Comparison of ENCODE assay signal across 35 cellular contexts in the genomic region with DNA sequence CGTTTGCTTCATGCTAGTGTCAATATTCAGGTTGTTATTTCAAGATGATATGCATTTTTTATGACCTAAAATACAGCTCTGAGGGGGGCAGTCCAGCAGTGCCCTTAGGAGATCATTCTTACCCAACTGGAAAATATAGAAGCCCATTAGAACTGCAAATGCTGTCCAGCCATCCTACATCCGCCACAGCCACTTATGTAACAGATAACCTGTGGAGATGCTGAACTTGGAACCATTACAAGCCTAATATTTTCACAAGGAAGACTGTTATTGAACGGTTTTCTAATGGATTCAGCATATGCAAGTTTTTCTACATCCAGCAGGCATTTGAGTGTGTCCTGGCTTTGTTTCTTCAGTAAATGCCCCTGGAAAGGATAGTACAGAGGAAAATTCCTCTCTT.
A peak's percentile ranks its signal among the peaks of the same experiment; 100 is the strongest.
DNase-seq lines count a peak whose midpoint lies in the region; ATAC-seq and TF ChIP-seq lines count a peak whose summit lies in the region.
"Had no signal": no experiment of that assay in that cellular context is flagged by ENCODE, and none has a peak within 500 bp of the region (broad histone marks: within the 10 kb centered on the region; RNA-seq: fewer than 3 reads in every experiment).

No MANE protein-coding gene starts in this region.

- no peak overlapping the region for H2AFZ ChIP-seq in hepatocyte

- DNase-seq in NCI-H146 (lab: John Stamatoyannopoulos, UW) = peak; percentile 56
- DNase-seq in hepatocyte (ENCODE audit: low spot score) = no peak
- no peak for DNase-seq in substantia nigra (lab: John Stamatoyannopoulos, UW)
- no peak for DNase-seq in progenitor cell of endocrine pancreas (ENCODE audit: low spot score, unreplicated experiment)
- DNase-seq in omental fat pad (ENCODE audit: low spot score) = no peak
- no peak for DNase-seq in central memory CD4-positive, alpha-beta T cell
- DNase-seq: ACHN; activated CD4-positive, alpha-beta T cell treated with anti-CD3 and anti-CD28 coated beads for 4 hours; activated naive CD4-positive, alpha-beta T cell treated with anti-CD3 and anti-CD28 coated beads, Interleukin-2, amount 50 U/mL, for 16 hours; amniotic stem cell; CD4-positive, alpha-beta memory T cell; DMS 273 treated with DMSO at 0.1 percent for 48 hours; EL; esophagus squamous epithelium; foreskin keratinocyte; head of caudate nucleus; islet precursor cell; left ventricle myocardium superior; MG63; RPMI8226; stimulated activated naive CD4-positive, alpha-beta T cell; T-helper 9 cell; uterus had no signal

- H3K27ac ChIP-seq in angular gyrus (ENCODE audit: low read depth, low read length) = peak overlapping the region; percentile 7
- H3K27ac ChIP-seq in hepatocyte = peak overlapping the region; percentile 13
- H3K27ac ChIP-seq in substantia nigra (ENCODE audit: low read depth, low read length, poor library complexity, severe bottlenecking) = peak overlapping the region; percentile 53
- H3K27ac ChIP-seq: cardiac muscle cell, esophagus squamous epithelium, foreskin keratinocyte, HL-60, KMS-11, SJSA1, skin epidermis, suprapubic skin, uterus had no signal

- no peak for ATAC-seq in omental fat pad (ENCODE audit: low FRiP score)
- ATAC-seq: foreskin keratinocyte, GM12878, left ventricle myocardium superior had no signal

- H3K4me1 Mint-ChIP-seq in progenitor cell of endocrine pancreas (ENCODE audit: low read depth) = peaks cover 3% of the 10 kb centered on the region
- H3K4me1 Mint-ChIP-seq: B cell; CD4-positive, alpha-beta memory T cell had no signal

- peaks cover under 1% of the 10 kb centered on the region for H3K9me3 Mint-ChIP-seq in progenitor cell of endocrine pancreas (ENCODE audit: low read depth)
- H3K9me3 Mint-ChIP-seq: activated T-helper 2 cell treated with anti-CD3 and anti-CD28 coated beads, Interferon-gamma antibody, Interleukin-2, Interleukin-4, amounts not matched to agents 10 μg/mL and 5 μg/mL and 100 μg/mL, durations not matched to agents 14 hours and 24 hours and 36 hours had no signal

- no peaks in the 10 kb centered on the region for H3K4me1 ChIP-seq in hepatocyte (ENCODE audit: insufficient read depth)
- H3K4me1 ChIP-seq: esophagus squamous epithelium, foreskin keratinocyte, SJSA1, suprapubic skin, uterus had no signal

- 64% methylated on average over 3 of the region's 3 CpGs for WGBS in hepatocyte (ENCODE audit: low lambda C conversion rate, missing lambda C conversion rate)

- H3K27me3 ChIP-seq in hepatocyte = no peaks in the 10 kb centered on the region
- H3K27me3 ChIP-seq: cardiac muscle cell, esophagus squamous epithelium, suprapubic skin, uterus had no signal

- no peaks in the 10 kb centered on the region for H3K79me2 ChIP-seq in hepatocyte

- no peaks in the 10 kb centered on the region for H3K36me3 ChIP-seq in hepatocyte (replicated peaks; ENCODE audit: insufficient read depth, low read depth)
- H3K36me3 ChIP-seq: cardiac muscle cell, esophagus squamous epithelium, HAP-1, MG63, SJSA1, suprapubic skin, uterus had no signal

- TF ChIP-seq CTCF in hepatocyte (IDR thresholded peaks at IDR 0.05; ENCODE audit: poor library complexity) (no peak), progenitor cell of endocrine pancreas (IDR thresholded peaks at IDR 0.05; ENCODE audit: unreplicated experiment) (no peak), omental fat pad (IDR thresholded peaks at IDR 0.05) (no peak)

- no peaks in the 10 kb centered on the region for H3K9me2 ChIP-seq in hepatocyte (replicated peaks; ENCODE audit: insufficient read depth)

- H3K36me3 Mint-ChIP-seq in progenitor cell of endocrine pancreas (ENCODE audit: insufficient read depth) = peaks cover 1% of the 10 kb centered on the region
- H3K36me3 Mint-ChIP-seq: CD4-positive, alpha-beta memory T cell had no signal

- H3K4me3 Mint-ChIP-seq in progenitor cell of endocrine pancreas (ENCODE audit: low read depth) = no peak overlapping the region
- H3K4me3 Mint-ChIP-seq: B cell; CD4-positive, alpha-beta memory T cell; mesothelial cell of epicardium had no signal

- no peaks in the 10 kb centered on the region for H3K27me3 Mint-ChIP-seq in progenitor cell of endocrine pancreas

- H3K4me2 ChIP-seq in hepatocyte = no peak overlapping the region
- H3K4me2 ChIP-seq: KMS-11 had no signal

- no peaks in the 10 kb centered on the region for H4K20me1 ChIP-seq in hepatocyte (ENCODE audit: insufficient read depth, poor library complexity, severe bottlenecking)

- H3K9me3 ChIP-seq in hepatocyte (ENCODE audit: low read depth) = no peaks in the 10 kb centered on the region
- H3K9me3 ChIP-seq: esophagus squamous epithelium, HAP-1, MG63, SJSA1, suprapubic skin, uterus had no signal

- no peak overlapping the region for H3K27ac Mint-ChIP-seq in progenitor cell of endocrine pancreas
- H3K27ac Mint-ChIP-seq: activated T-helper 2 cell treated with anti-CD3 and anti-CD28 coated beads, Interferon-gamma antibody, Interleukin-2, Interleukin-4, amounts not matched to agents 10 μg/mL and 5 μg/mL and 100 μg/mL, durations not matched to agents 14 hours and 24 hours and 36 hours; B cell; CD4-positive, alpha-beta memory T cell had no signal

- no peak overlapping the region for H3K4me3 ChIP-seq in hepatocyte
- H3K4me3 ChIP-seq: cardiac muscle cell, esophagus squamous epithelium, GM12878, HAP-1, MG63, SJSA1, skin epidermis, suprapubic skin, uterus had no signal
